ENCODE assay signal across 8 cellular contexts in genomic region chr11:44632466-44633123, GRCh38.
DNase-seq lines count a peak whose midpoint lies in the region; ATAC-seq and TF ChIP-seq lines count a peak whose summit lies in the region.

No MANE protein-coding gene starts in this region.

- DNase-seq in EH (ENCODE audit: low read depth) (peak; percentile 32), M059J (ENCODE audit: low read depth) (peak; percentile 47), astrocyte of the spinal cord (ENCODE audit: low read depth, low spot score) (no peak), left lobe of liver (ENCODE audit: low spot score) (peak; percentile 51), T1000 (lab: John Stamatoyannopoulos, UW) (no peak), BE2C (no peak)

- no peaks in the 10 kb centered on the region for H3K27me3 ChIP-seq in BE2C

- peaks cover 9% of the 10 kb centered on the region for H3K4me1 ChIP-seq in BE2C

- H3K9me3 ChIP-seq in BE2C: no peaks in the 10 kb centered on the region

- H3K36me3 ChIP-seq in BE2C: no peaks in the 10 kb centered on the region

- no peak overlapping the region for H3K4me3 ChIP-seq in astrocyte of the spinal cord (ENCODE audit: low read depth, low read length)
- H3K4me3 ChIP-seq in BE2C (ENCODE audit: low read depth, low read length): no peak overlapping the region

- in situ Hi-C loops in astrocyte of the spinal cord (cut with HindIII; ENCODE audit: low sequenced_read_pairs): no loop called here

- TF ChIP-seq CTCF in astrocyte of the spinal cord (IDR thresholded peaks at IDR 0.05; ENCODE audit: low read depth, low read length) (peak; percentile 47), BE2C (IDR thresholded peaks at IDR 0.05; ENCODE audit: low read depth, low read length) (no peak)

- peak; percentile 65 for ATAC-seq in left lobe of liver
- no peak for ATAC-seq in HG03565 (IDR thresholded peaks at IDR 0.05; ENCODE audit: unreplicated experiment)
- no peak for ATAC-seq in HG03378 (IDR thresholded peaks at IDR 0.05; ENCODE audit: unreplicated experiment)

Comparison
In these comparisons a context has a peak if more than half of its experiments do, and no peak if none do; other contexts are left out.
1. DNase-seq: peak in EH (single experiment), M059J (single experiment) and left lobe of liver (single experiment); none in astrocyte of the spinal cord (single experiment), T1000 (single experiment) and BE2C (single experiment).